In genomic region chr5:45410304-45410995, GRCh38 we compare ENCODE assay signal across 25 cellular contexts.
"Had no signal": no experiment of that assay in that cellular context is flagged by ENCODE, and none has a peak within 500 bp of the region (broad histone marks: within the 10 kb centered on the region; RNA-seq: fewer than 3 reads in every experiment).

No MANE protein-coding gene starts in this region.

- H3K36me3 ChIP-seq: lower lobe of right lung, prostate gland, suprapubic skin had no signal

- H3K27me3 ChIP-seq: body of pancreas, dorsolateral prefrontal cortex, suprapubic skin had no signal

- H3K9me3 ChIP-seq: body of pancreas, lower lobe of right lung, prostate gland, suprapubic skin had no signal

- H3K4me1 ChIP-seq: lower lobe of right lung, prostate gland, suprapubic skin had no signal

- DNase-seq: activated B cell treated with CpG ODN at 0.5 μM for 24 hours; activated CD4-positive, alpha-beta memory T cell treated with anti-CD3 and anti-CD28 coated beads, Interleukin-2, amount 10 ng/mL, durations not matched to agents 7 days and 5 days; activated CD4-positive, alpha-beta T cell treated with anti-CD3 and anti-CD28 coated beads for 4 hours; activated CD8-positive, alpha-beta memory T cell treated with anti-CD3 and anti-CD28 coated beads, Interleukin-2, amount 10 ng/mL, durations not matched to agents 7 days and 5 days; activated naive CD8-positive, alpha-beta T cell treated with anti-CD3 and anti-CD28 coated beads, Interleukin-2, amount 10 ng/mL, durations not matched to agents 7 days and 5 days; amygdala; body of pancreas; dorsolateral prefrontal cortex; foreskin fibroblast; glutamatergic neuron; hypothalamus; lower lobe of right lung; right cardiac atrium; stimulated activated CD4-positive, alpha-beta T cell treated with anti-CD3 and anti-CD28 coated beads, Interleukin-15, amount 100 ng/mL, for 24 hours; stimulated activated CD4-positive, alpha-beta T cell treated with anti-CD3 and anti-CD28 coated beads, Interleukin-2, amount 100 ng/mL, for 48 hours; stimulated activated naive CD8-positive, alpha-beta T cell treated with anti-CD3 and anti-CD28 coated beads, Interleukin-15, amount 100 ng/mL, for 72 hours; T-cell; trophoblast cell had no signal

- H3K27me3 Mint-ChIP-seq: activated B cell treated with CpG ODN at 0.5 μM for 24 hours; activated CD4-positive, alpha-beta memory T cell treated with anti-CD3 and anti-CD28 coated beads, Interleukin-2, amount 10 ng/mL, durations not matched to agents 7 days and 5 days; activated CD8-positive, alpha-beta memory T cell treated with anti-CD3 and anti-CD28 coated beads, Interleukin-2, amount 10 ng/mL, durations not matched to agents 7 days and 5 days; activated naive CD8-positive, alpha-beta T cell treated with anti-CD3 and anti-CD28 coated beads, Interleukin-2, amount 10 ng/mL, durations not matched to agents 7 days and 5 days; stimulated activated naive CD8-positive, alpha-beta T cell treated with anti-CD3 and anti-CD28 coated beads, Interleukin-15, amount 100 ng/mL, for 72 hours; T-cell had no signal

- H3K4me3 Mint-ChIP-seq: activated B cell treated with CpG ODN at 0.5 μM for 24 hours; activated CD4-positive, alpha-beta memory T cell treated with anti-CD3 and anti-CD28 coated beads, Interleukin-2, amount 10 ng/mL, durations not matched to agents 7 days and 5 days; activated CD8-positive, alpha-beta memory T cell treated with anti-CD3 and anti-CD28 coated beads, Interleukin-2, amount 10 ng/mL, durations not matched to agents 7 days and 5 days; activated naive CD8-positive, alpha-beta T cell treated with anti-CD3 and anti-CD28 coated beads, Interleukin-2, amount 10 ng/mL, durations not matched to agents 7 days and 5 days; mesothelial cell of epicardium; neural crest cell; stimulated activated naive CD8-positive, alpha-beta T cell treated with anti-CD3 and anti-CD28 coated beads, Interleukin-15, amount 100 ng/mL, for 72 hours; T-cell had no signal

- H3K4me1 Mint-ChIP-seq: activated B cell treated with CpG ODN at 0.5 μM for 24 hours; activated CD4-positive, alpha-beta memory T cell treated with anti-CD3 and anti-CD28 coated beads, Interleukin-2, amount 10 ng/mL, durations not matched to agents 7 days and 5 days; activated CD8-positive, alpha-beta memory T cell treated with anti-CD3 and anti-CD28 coated beads, Interleukin-2, amount 10 ng/mL, durations not matched to agents 7 days and 5 days; activated naive CD8-positive, alpha-beta T cell treated with anti-CD3 and anti-CD28 coated beads, Interleukin-2, amount 10 ng/mL, durations not matched to agents 7 days and 5 days; mesothelial cell of epicardium; neural crest cell; stimulated activated naive CD8-positive, alpha-beta T cell treated with anti-CD3 and anti-CD28 coated beads, Interleukin-15, amount 100 ng/mL, for 72 hours; T-cell had no signal

- H3K27ac Mint-ChIP-seq: activated B cell treated with CpG ODN at 0.5 μM for 24 hours; activated CD4-positive, alpha-beta memory T cell treated with anti-CD3 and anti-CD28 coated beads, Interleukin-2, amount 10 ng/mL, durations not matched to agents 7 days and 5 days; activated CD8-positive, alpha-beta memory T cell treated with anti-CD3 and anti-CD28 coated beads, Interleukin-2, amount 10 ng/mL, durations not matched to agents 7 days and 5 days; activated naive CD8-positive, alpha-beta T cell treated with anti-CD3 and anti-CD28 coated beads, Interleukin-2, amount 10 ng/mL, durations not matched to agents 7 days and 5 days; mesothelial cell of epicardium; stimulated activated naive CD8-positive, alpha-beta T cell treated with anti-CD3 and anti-CD28 coated beads, Interleukin-15, amount 100 ng/mL, for 72 hours; T-cell had no signal

- H3K4me3 ChIP-seq: body of pancreas, dorsolateral prefrontal cortex, lower lobe of right lung, prostate gland, skin epidermis, suprapubic skin had no signal

- FAIRE-seq: keratinocyte had no signal

- ATAC-seq: activated CD8-positive, alpha-beta memory T cell treated with anti-CD3 and anti-CD28 coated beads, Interleukin-2, amount 10 ng/mL, durations not matched to agents 7 days and 5 days; body of pancreas; lower lobe of right lung; right cardiac atrium; stimulated activated naive CD8-positive, alpha-beta T cell treated with anti-CD3 and anti-CD28 coated beads, Interleukin-15, amount 100 ng/mL, for 72 hours; T-cell had no signal

- H3K27ac ChIP-seq: body of pancreas, dorsolateral prefrontal cortex, epithelial cell of prostate, lower lobe of right lung, prostate gland, skin epidermis, suprapubic skin had no signal

- H3K9me3 Mint-ChIP-seq: mesothelial cell of epicardium, neural crest cell had no signal

- H3K36me3 Mint-ChIP-seq: activated CD8-positive, alpha-beta memory T cell treated with anti-CD3 and anti-CD28 coated beads, Interleukin-2, amount 10 ng/mL, durations not matched to agents 7 days and 5 days; activated naive CD8-positive, alpha-beta T cell treated with anti-CD3 and anti-CD28 coated beads, Interleukin-2, amount 10 ng/mL, durations not matched to agents 7 days and 5 days; mesothelial cell of epicardium; T-cell had no signal
